1 cellular context compared by ENCODE assay signal in genomic region chr2:236823976-236824375, GRCh38.
TF ChIP-seq lines count a peak whose summit lies in the region.

No MANE protein-coding gene starts in this region.

TF ChIP-seq in WTC11, 78 proteins besides CTCF, POLR2A, EP300 and RAD21 (continued from another document):
- TF ChIP-seq AFF4 (CRISPR knock-in tag; IDR thresholded peaks at IDR 0.05; ENCODE audit: borderline replicate concordance), result no peak
- TF ChIP-seq ERG (CRISPR knock-in tag; IDR thresholded peaks at IDR 0.05), result no peak
- no peak for TF ChIP-seq USF1 (CRISPR knock-in tag; IDR thresholded peaks at IDR 0.05)
- no peak for TF ChIP-seq OVOL2 (CRISPR knock-in tag; IDR thresholded peaks at IDR 0.05; ENCODE audit: borderline replicate concordance)
- TF ChIP-seq FOXP4 (CRISPR knock-in tag; IDR thresholded peaks at IDR 0.05), result no peak
- TF ChIP-seq TEAD4 (CRISPR knock-in tag; IDR thresholded peaks at IDR 0.05), result no peak
- no peak for TF ChIP-seq CREB1 (CRISPR knock-in tag; IDR thresholded peaks at IDR 0.05)
- TF ChIP-seq NFYB (CRISPR knock-in tag; conservative IDR thresholded peaks at IDR 0.05; ENCODE audit: low read depth), result no peak
- no peak for TF ChIP-seq GRHL2 (CRISPR knock-in tag; IDR thresholded peaks at IDR 0.05; ENCODE audit: insufficient replicate concordance, severe bottlenecking)
- no peak for TF ChIP-seq ZBTB21 (CRISPR knock-in tag; IDR thresholded peaks at IDR 0.05; ENCODE audit: borderline replicate concordance)
- TF ChIP-seq ZNF317 (CRISPR knock-in tag; IDR thresholded peaks at IDR 0.05; ENCODE audit: borderline replicate concordance, low read depth), result no peak
